In the genomic region with DNA sequence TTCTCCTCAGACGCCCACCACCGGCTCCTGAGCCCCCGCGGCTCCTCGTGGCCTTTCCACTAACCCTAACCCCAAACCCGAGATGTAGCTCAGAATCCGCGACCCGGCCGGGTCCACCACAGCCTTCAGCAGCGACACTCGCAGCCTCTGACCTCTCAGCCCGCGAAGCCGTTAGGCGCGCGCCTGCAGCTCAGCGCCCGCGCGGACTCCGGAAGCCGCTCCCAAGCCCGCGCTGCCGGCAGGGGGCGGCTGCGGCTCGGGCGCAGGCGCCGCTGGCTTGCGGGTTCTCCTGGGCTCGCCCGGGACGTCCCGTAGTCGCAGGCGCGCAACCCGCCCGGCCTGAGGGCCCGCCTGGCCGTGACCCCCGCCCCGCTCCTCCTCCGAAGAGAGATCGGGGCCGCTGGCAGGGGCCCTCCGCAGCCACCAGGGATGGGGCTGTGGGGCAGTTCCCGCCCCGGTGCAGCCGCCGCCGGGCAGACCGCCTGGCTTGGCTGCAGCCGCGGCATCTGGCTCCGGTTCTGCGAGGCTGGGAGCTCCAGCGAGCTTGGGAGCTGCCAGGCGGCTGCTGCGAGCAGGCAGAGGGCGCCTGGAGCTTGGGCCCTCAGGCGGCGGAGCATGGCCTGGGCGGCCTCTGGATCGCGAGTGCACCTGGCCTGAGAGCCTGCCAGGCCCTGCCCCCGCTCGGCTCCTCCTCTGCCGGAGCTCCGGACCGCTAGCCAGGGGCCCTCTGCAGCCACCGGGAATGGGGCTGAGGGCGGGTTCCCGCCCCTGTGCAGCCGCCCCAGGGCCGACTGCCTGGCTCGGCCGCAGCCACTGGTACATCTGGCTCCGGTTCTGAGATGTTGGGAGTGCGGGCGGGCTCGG, we compare ENCODE assay signal across 1 cellular context.
TF ChIP-seq lines count a peak whose summit lies in the region.

No MANE protein-coding gene starts in this region.

TF ChIP-seq in K562, 482 proteins besides CTCF, POLR2A, EP300 and RAD21 (continued from another document and continues in another):
- TF ChIP-seq, protein P1, sequence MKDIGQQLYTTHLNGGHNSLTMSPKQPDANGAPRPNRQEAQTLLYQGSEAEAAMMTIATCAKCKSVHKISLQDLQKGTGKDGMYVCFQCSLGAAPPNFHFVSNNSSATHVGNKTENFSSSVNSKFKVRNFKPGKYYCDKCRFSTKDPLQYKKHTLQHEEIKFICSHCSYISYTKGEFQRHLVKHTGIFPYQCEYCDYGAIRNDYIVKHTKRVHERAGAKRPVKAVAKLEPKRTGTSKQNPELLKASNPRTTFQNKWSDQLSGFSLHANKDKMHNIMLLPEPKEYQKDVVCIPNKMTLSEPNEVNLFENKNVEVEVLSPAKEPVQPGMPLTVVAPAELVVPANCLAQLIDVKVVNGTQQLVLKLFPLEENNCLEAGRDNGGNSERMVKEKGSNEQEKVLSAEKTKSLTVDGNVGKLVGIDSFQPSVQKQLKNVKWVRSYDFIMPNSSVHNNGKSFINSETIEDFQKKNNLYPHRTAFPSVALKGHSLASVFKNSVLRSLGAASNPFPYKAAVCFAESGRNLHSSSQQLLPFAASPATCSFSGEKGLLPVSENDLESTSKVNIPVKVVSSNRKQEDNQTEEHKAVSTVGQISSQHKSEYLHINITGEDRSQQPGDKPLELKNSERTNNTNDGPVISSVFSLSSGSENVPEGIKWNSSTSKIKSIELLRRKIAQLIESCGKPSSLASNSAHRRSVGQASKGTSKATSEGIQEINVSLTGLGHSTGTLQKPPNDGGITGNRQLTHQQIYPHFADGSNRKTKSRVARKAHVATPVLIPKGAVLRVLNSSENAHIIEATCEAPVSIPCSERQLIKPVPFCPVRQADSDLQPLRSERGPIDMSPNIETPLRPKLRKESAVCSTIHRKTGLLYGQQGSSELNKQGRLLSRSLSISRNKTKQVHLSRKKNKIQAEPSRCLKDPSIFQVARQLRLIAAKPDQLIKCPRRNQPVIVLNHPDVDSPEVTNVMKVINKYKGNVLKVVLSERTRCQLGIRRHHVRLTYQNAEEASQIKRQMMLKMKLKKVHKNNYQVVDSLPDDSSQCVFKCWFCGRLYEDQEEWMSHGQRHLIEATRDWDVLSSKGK (CRISPR knock-in tag; IDR thresholded peaks at IDR 0.05), result no peak
- TF ChIP-seq MIER1 (IDR thresholded peaks at IDR 0.05; ENCODE audit: low read depth) (no peak), RCOR1 (IDR thresholded peaks at IDR 0.05; ENCODE audit: borderline replicate concordance in 1 of 2, low read depth in 2 of 2, low read length in 2 of 2) (peak in 1 of 2 experiments; percentile 53; a peak in 1 of 4 replicates), ERF (CRISPR knock-in tag; IDR thresholded peaks at IDR 0.05) (peak; percentile 40; the same call in 1 of the 2 replicates), KLF13 (tag; IDR thresholded peaks at IDR 0.05; ENCODE audit: borderline replicate concordance, low read depth) (no peak), POLR2AphosphoS5 (IDR thresholded peaks at IDR 0.05; ENCODE audit: control insufficient read depth, insufficient read depth, low read depth, low read length) (peak; percentile 80), MCM7 (IDR thresholded peaks at IDR 0.05) (no peak), MEF2A (IDR thresholded peaks at IDR 0.05; ENCODE audit: control insufficient read depth, low read depth, low read length) (no peak), FUS (optimal IDR thresholded peaks at IDR 0.05; ENCODE audit: low read depth, low read length) (peak; percentile 37), SREBF1 (IDR thresholded peaks at IDR 0.05; ENCODE audit: borderline replicate concordance, low read depth, low read length) (0 out of 2 replicates have a peak, but pooled peaks have one; percentile 40), STAT5B (CRISPR knock-in tag; IDR thresholded peaks at IDR 0.05) (no peak), NFIX (CRISPR knock-in tag; IDR thresholded peaks at IDR 0.05; ENCODE audit: low read depth) (no peak), KLF10 (CRISPR knock-in tag; IDR thresholded peaks at IDR 0.05) (no peak), CBFB (CRISPR knock-in tag; IDR thresholded peaks at IDR 0.05) (no peak), CBX5 (IDR thresholded peaks at IDR 0.05; ENCODE audit: borderline replicate concordance, low read depth) (no peak), CEBPB (tag; IDR thresholded peaks at IDR 0.05) (no peak), HNRNPH1 (optimal IDR thresholded peaks at IDR 0.05; ENCODE audit: low read depth, low read length) (no peak), ARHGAP35 (IDR thresholded peaks at IDR 0.05; ENCODE audit: partially characterized antibody) (no peak), RAD51 (IDR thresholded peaks at IDR 0.05; ENCODE audit: borderline replicate concordance, low read depth) (no peak), ZFP30 (CRISPR knock-in tag; IDR thresholded peaks at IDR 0.05; ENCODE audit: borderline replicate concordance) (no peak), CBX8 (IDR thresholded peaks at IDR 0.05; ENCODE audit: borderline replicate concordance, extremely low read depth, low read depth, low read length, poor library complexity, severe bottlenecking) (no peak), ZNF253 (CRISPR knock-in tag; conservative IDR thresholded peaks at IDR 0.05) (no peak), JUND (IDR thresholded peaks at IDR 0.05; ENCODE audit: borderline replicate concordance, low read depth, low read length) (0 out of 2 replicates have a peak, but pooled peaks have one; percentile 7), JUND (tag; IDR thresholded peaks at IDR 0.05; ENCODE audit: borderline replicate concordance, low read depth, low read length) (no peak), ZNF589 (CRISPR knock-in tag; IDR thresholded peaks at IDR 0.05; ENCODE audit: low read depth) (no peak)
- TF ChIP-seq, protein P2, sequence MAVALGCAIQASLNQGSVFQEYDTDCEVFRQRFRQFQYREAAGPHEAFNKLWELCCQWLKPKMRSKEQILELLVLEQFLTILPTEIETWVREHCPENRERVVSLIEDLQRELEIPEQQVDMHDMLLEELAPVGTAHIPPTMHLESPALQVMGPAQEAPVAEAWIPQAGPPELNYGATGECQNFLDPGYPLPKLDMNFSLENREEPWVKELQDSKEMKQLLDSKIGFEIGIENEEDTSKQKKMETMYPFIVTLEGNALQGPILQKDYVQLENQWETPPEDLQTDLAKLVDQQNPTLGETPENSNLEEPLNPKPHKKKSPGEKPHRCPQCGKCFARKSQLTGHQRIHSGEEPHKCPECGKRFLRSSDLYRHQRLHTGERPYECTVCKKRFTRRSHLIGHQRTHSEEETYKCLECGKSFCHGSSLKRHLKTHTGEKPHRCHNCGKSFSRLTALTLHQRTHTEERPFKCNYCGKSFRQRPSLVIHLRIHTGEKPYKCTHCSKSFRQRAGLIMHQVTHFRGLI (CRISPR knock-in tag; IDR thresholded peaks at IDR 0.05), result no peak
- TF ChIP-seq, protein P3, sequence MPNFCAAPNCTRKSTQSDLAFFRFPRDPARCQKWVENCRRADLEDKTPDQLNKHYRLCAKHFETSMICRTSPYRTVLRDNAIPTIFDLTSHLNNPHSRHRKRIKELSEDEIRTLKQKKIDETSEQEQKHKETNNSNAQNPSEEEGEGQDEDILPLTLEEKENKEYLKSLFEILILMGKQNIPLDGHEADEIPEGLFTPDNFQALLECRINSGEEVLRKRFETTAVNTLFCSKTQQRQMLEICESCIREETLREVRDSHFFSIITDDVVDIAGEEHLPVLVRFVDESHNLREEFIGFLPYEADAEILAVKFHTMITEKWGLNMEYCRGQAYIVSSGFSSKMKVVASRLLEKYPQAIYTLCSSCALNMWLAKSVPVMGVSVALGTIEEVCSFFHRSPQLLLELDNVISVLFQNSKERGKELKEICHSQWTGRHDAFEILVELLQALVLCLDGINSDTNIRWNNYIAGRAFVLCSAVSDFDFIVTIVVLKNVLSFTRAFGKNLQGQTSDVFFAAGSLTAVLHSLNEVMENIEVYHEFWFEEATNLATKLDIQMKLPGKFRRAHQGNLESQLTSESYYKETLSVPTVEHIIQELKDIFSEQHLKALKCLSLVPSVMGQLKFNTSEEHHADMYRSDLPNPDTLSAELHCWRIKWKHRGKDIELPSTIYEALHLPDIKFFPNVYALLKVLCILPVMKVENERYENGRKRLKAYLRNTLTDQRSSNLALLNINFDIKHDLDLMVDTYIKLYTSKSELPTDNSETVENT (CRISPR knock-in tag; IDR thresholded peaks at IDR 0.05), result peak; percentile 67; the same call in 1 of the 2 replicates
- TF ChIP-seq, protein P4, sequence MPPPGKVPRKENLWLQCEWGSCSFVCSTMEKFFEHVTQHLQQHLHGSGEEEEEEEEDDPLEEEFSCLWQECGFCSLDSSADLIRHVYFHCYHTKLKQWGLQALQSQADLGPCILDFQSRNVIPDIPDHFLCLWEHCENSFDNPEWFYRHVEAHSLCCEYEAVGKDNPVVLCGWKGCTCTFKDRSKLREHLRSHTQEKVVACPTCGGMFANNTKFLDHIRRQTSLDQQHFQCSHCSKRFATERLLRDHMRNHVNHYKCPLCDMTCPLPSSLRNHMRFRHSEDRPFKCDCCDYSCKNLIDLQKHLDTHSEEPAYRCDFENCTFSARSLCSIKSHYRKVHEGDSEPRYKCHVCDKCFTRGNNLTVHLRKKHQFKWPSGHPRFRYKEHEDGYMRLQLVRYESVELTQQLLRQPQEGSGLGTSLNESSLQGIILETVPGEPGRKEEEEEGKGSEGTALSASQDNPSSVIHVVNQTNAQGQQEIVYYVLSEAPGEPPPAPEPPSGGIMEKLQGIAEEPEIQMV (tag; conservative IDR thresholded peaks at IDR 0.05; ENCODE audit: low read depth), result no peak
- TF ChIP-seq, protein P5, sequence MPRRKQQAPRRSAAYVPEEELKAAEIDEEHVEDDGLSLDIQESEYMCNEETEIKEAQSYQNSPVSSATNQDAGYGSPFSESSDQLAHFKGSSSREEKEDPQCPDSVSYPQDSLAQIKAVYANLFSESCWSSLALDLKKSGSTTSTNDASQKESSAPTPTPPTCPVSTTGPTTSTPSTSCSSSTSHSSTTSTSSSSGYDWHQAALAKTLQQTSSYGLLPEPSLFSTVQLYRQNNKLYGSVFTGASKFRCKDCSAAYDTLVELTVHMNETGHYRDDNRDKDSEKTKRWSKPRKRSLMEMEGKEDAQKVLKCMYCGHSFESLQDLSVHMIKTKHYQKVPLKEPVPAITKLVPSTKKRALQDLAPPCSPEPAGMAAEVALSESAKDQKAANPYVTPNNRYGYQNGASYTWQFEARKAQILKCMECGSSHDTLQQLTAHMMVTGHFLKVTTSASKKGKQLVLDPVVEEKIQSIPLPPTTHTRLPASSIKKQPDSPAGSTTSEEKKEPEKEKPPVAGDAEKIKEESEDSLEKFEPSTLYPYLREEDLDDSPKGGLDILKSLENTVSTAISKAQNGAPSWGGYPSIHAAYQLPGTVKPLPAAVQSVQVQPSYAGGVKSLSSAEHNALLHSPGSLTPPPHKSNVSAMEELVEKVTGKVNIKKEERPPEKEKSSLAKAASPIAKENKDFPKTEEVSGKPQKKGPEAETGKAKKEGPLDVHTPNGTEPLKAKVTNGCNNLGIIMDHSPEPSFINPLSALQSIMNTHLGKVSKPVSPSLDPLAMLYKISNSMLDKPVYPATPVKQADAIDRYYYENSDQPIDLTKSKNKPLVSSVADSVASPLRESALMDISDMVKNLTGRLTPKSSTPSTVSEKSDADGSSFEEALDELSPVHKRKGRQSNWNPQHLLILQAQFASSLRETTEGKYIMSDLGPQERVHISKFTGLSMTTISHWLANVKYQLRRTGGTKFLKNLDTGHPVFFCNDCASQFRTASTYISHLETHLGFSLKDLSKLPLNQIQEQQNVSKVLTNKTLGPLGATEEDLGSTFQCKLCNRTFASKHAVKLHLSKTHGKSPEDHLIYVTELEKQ (CRISPR knock-in tag; IDR thresholded peaks at IDR 0.05), result no peak
- TF ChIP-seq, protein P6, sequence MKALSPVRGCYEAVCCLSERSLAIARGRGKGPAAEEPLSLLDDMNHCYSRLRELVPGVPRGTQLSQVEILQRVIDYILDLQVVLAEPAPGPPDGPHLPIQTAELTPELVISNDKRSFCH (CRISPR knock-in tag; IDR thresholded peaks at IDR 0.05), result no peak
- TF ChIP-seq, protein P6 (tag; IDR thresholded peaks at IDR 0.05), result peak; percentile 59; the same call in 1 of the 2 replicates
- TF ChIP-seq, protein P7, sequence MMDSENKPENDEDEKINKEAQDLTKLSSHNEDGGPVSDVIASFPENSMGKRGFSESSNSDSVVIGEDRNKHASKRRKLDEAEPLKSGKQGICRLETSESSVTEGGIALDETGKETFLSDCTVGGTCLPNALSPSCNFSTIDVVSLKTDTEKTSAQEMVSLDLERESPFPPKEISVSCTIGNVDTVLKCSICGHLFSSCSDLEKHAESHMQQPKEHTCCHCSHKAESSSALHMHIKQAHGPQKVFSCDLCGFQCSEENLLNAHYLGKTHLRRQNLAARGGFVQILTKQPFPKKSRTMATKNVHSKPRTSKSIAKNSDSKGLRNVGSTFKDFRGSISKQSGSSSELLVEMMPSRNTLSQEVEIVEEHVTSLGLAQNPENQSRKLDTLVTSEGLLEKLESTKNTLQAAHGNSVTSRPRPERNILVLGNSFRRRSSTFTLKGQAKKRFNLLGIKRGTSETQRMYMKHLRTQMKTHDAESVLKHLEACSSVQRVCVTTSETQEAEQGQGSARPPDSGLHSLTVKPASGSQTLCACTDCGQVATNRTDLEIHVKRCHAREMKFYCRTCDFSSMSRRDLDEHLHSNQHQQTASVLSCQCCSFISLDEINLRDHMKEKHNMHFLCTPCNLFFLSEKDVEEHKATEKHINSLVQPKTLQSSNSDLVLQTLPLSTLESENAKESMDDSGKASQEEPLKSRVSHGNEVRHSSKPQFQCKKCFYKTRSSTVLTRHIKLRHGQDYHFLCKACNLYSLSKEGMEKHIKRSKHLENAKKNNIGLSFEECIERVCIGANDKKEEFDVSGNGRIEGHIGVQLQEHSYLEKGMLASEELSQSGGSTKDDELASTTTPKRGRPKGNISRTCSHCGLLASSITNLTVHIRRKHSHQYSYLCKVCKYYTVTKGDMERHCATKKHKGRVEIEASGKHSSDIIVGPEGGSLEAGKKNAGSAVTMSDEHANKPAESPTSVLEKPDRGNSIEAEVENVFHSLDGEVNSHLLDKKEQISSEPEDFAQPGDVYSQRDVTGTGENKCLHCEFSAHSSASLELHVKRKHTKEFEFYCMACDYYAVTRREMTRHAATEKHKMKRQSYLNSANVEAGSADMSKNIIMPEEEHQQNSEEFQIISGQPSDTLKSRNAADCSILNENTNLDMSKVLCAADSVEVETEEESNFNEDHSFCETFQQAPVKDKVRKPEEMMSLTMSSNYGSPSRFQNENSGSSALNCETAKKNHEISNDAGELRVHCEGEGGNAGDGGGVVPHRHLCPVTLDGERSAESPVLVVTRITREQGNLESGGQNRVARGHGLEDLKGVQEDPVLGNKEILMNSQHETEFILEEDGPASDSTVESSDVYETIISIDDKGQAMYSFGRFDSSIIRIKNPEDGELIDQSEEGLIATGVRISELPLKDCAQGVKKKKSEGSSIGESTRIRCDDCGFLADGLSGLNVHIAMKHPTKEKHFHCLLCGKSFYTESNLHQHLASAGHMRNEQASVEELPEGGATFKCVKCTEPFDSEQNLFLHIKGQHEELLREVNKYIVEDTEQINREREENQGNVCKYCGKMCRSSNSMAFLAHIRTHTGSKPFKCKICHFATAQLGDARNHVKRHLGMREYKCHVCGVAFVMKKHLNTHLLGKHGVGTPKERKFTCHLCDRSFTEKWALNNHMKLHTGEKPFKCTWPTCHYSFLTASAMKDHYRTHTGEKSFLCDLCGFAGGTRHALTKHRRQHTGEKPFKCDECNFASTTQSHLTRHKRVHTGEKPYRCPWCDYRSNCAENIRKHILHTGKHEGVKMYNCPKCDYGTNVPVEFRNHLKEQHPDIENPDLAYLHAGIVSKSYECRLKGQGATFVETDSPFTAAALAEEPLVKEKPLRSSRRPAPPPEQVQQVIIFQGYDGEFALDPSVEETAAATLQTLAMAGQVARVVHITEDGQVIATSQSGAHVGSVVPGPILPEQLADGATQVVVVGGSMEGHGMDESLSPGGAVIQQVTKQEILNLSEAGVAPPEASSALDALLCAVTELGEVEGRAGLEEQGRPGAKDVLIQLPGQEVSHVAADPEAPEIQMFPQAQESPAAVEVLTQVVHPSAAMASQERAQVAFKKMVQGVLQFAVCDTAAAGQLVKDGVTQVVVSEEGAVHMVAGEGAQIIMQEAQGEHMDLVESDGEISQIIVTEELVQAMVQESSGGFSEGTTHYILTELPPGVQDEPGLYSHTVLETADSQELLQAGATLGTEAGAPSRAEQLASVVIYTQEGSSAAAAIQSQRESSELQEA (IDR thresholded peaks at IDR 0.05; ENCODE audit: low read depth), result no peak
